Comparison of ENCODE assay signal across 31 cellular contexts in the genomic region with DNA sequence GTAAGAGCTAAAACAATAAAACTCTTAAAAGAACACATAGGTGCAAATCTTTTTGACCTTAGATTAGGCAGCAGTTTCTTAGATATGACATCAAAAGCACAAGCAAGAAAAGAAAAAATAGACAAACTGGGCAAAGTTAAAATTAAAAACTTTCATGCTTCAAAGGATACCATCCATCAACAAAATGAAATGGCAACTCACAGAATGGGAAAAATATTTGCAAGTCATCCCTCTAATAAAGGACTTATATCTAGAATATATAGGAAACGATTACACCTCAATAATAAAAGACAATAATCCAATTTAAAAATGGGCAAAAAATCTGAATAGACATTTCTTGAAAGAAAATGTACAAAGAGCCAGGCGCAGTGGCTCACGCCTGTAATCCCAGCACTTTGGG.
"Had no signal": no experiment of that assay in that cellular context is flagged by ENCODE, and none has a peak within 500 bp of the region (broad histone marks: within the 10 kb centered on the region; RNA-seq: fewer than 3 reads in every experiment).

No MANE protein-coding gene starts in this region.

- ATAC-seq: activated CD4-positive, alpha-beta T cell treated with anti-CD3 and anti-CD28 coated beads for 36 hours; activated CD4-positive, CD25-positive, alpha-beta regulatory T cell treated with anti-CD3 and anti-CD28 coated beads, Interleukin-2, amount 50 U/mL, for 24 hours; activated CD8-positive, alpha-beta memory T cell treated with anti-CD3 and anti-CD28 coated beads, Interleukin-2, amount 10 ng/mL, durations not matched to agents 7 days and 5 days; activated CD8-positive, alpha-beta T cell treated with anti-CD3 and anti-CD28 coated beads, Interleukin-2, amount 10 ng/mL, durations not matched to agents 7 days and 5 days; activated naive CD8-positive, alpha-beta T cell treated with anti-CD3 and anti-CD28 coated beads, Interleukin-2, amount 50 U/mL, for 24 hours; WTC11 had no signal

- H3K27me3 ChIP-seq: ascending aorta had no signal

- DNase-seq: activated CD4-positive, alpha-beta memory T cell treated with anti-CD3 and anti-CD28 coated beads, Interleukin-2, amount 10 ng/mL, durations not matched to agents 7 days and 5 days; activated CD4-positive, alpha-beta T cell treated with anti-CD3 and anti-CD28 coated beads for 1 hour; activated CD4-positive, alpha-beta T cell treated with anti-CD3 and anti-CD28 coated beads for 36 hours; activated CD4-positive, alpha-beta T cell treated with anti-CD3 and anti-CD28 coated beads for 48 hours; activated CD4-positive, alpha-beta T cell treated with anti-CD3 and anti-CD28 coated beads, Interleukin-2, amount 10 ng/mL, durations not matched to agents 7 days and 5 days; activated CD4-positive, alpha-beta T cell treated with anti-CD3 and anti-CD28 coated beads, Interleukin-2, amount 50 U/mL, for 48 hours; activated CD4-positive, CD25-positive, alpha-beta regulatory T cell; activated CD8-positive, alpha-beta memory T cell treated with anti-CD3 and anti-CD28 coated beads for 24 hours; activated CD8-positive, alpha-beta memory T cell treated with anti-CD3 and anti-CD28 coated beads, Interleukin-2, amount 10 ng/mL, durations not matched to agents 7 days and 5 days; activated CD8-positive, alpha-beta memory T cell treated with anti-CD3 and anti-CD28 coated beads, Interleukin-2, amount 50 U/mL, for 48 hours; activated CD8-positive, alpha-beta T cell treated with anti-CD3 and anti-CD28 coated beads, Interleukin-2, amount 10 ng/mL, durations not matched to agents 7 days and 5 days; activated effector memory CD4-positive, alpha-beta T cell treated with Interleukin-2 at 50 U/mL for 16 hours; activated gamma-delta T cell; activated naive CD4-positive, alpha-beta T cell treated with anti-CD3 and anti-CD28 coated beads, Interleukin-2, amount 10 ng/mL, durations not matched to agents 7 days and 5 days; activated naive CD4-positive, alpha-beta T cell treated with Interleukin-2 at 50 U/mL for 16 hours; activated naive CD8-positive, alpha-beta T cell treated with anti-CD3 and anti-CD28 coated beads, Interleukin-2, amount 10 ng/mL, durations not matched to agents 7 days and 5 days; activated naive CD8-positive, alpha-beta T cell treated with anti-CD3 and anti-CD28 coated beads, Interleukin-2, amount 50 U/mL, for 24 hours; activated T-cell treated with anti-CD3 and anti-CD28 coated beads, Interleukin-2, amount 50 U/mL, for 24 hours; activated T-cell treated with anti-CD3 and anti-CD28 coated beads, Interleukin-2, amount 50 U/mL, for 48 hours; amygdala; anterior cingulate cortex; caudate nucleus; cerebellar nuclear complex; T-helper 2 cell; T-helper 9 cell; WERI-Rb-1 had no signal

- H3K27ac ChIP-seq: ascending aorta, cardiac muscle cell, WERI-Rb-1 had no signal

- H3K4me1 ChIP-seq: ascending aorta had no signal

- FAIRE-seq: bronchial epithelial cell had no signal

- H3K4me3 ChIP-seq: ascending aorta, cardiac muscle cell had no signal

- H3K9me3 ChIP-seq: ascending aorta had no signal

- H3K36me3 ChIP-seq: ascending aorta, cardiac muscle cell, WERI-Rb-1 had no signal
